ENCODE assay signal across 10 cellular contexts in the genomic region with DNA sequence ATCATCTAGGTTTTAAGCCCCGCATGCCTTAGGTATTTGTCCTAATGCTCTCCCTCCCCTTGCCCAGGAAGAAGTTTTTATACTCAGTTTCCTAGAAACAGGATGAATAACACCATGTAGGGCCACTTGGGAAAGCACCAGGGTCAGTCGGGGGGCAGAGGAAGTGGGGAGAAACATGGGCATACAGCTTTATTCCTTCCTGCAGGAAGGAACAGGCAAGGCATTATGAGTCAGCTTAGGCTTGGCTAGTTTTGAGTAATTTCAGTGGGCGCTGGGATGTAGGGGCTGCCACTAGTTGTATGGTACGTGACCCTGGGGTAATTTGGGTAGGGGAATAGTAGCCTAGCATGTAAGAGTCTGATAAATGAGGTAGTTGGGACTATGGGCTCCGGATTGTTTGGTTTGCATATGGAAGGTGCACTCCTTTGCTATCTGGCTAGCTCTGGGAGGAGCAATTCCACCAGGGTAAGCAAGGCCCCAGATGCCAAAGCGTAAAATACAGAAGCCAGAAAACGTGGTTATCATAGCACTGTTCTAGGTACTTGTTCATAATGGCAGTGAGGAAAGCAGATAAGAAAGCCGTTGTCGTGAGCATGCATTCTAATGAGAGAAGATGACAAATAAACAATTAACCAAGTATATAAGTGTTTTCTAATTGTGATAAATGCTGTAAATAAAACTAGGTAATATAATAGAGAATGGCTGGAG. TPM values are rescaled to one million over a fixed set of nuclear protein-coding genes. Genes with fewer than 3 reads are reported as not detected.
DNase-seq lines count a peak whose midpoint lies in the region; ATAC-seq and TF ChIP-seq lines count a peak whose summit lies in the region.
"Had no signal": no experiment of that assay in that cellular context is flagged by ENCODE, and none has a peak within 500 bp of the region (broad histone marks: within the 10 kb centered on the region; RNA-seq: fewer than 3 reads in every experiment).

No MANE protein-coding gene starts in this region.

- peak; percentile 47 for ATAC-seq in SK-N-SH treated with all-trans-retinoic acid at 6 μM for 48 hours
- no peak for ATAC-seq in HG02623 (IDR thresholded peaks at IDR 0.05; ENCODE audit: unreplicated experiment)

- H2AFZ ChIP-seq in SK-N-SH (ENCODE audit: low read depth) (no peak overlapping the region), trophoblast cell (ENCODE audit: insufficient read depth, low read length, poor library complexity) (no peak overlapping the region)

- H3K27ac ChIP-seq in SK-N-SH (ENCODE audit: low read depth in 2 of 2, low read length in 1 of 2) = no peak overlapping the region
- H3K27ac ChIP-seq in trophoblast cell (ENCODE audit: low read depth, low read length) = no peak overlapping the region

- H3K4me3 ChIP-seq in SK-N-SH (ENCODE audit: low read depth in 2 of 2, low read length in 1 of 2) = no peak overlapping the region
- no peak overlapping the region for H3K4me3 ChIP-seq in trophoblast cell (ENCODE audit: low read depth, low read length)

- H2BK5ac ChIP-seq in trophoblast cell (ENCODE audit: low read depth, low read length, poor library complexity) = no peak overlapping the region

- POLR2A ChIA-PET in SK-N-SH (lab: Yijun Ruan, JAX) = no interaction called here

- no peak overlapping the region for H4K91ac ChIP-seq in trophoblast cell (ENCODE audit: low read depth, low read length)

- H3K4me2 ChIP-seq in SK-N-SH = no peak overlapping the region
- no peak overlapping the region for H3K4me2 ChIP-seq in trophoblast cell (ENCODE audit: low read length)

- DNase-seq in SK-N-SH (no peak), LHCN-M2 (ENCODE audit: low read depth) (peak; percentile 73), dermis blood vessel endothelial cell (peak; percentile 90), trophoblast cell (no peak), NCI-H446 (lab: John Stamatoyannopoulos, UW) (no peak), T-helper 9 cell (no peak)
- DNase-seq: endodermal cell, NCI-H774 had no signal

- H2AK5ac ChIP-seq in trophoblast cell (ENCODE audit: low read length) = no peak overlapping the region

- H4K12ac ChIP-seq in trophoblast cell (ENCODE audit: low read depth, low read length) = no peak overlapping the region

- H3K27me3 ChIP-seq in SK-N-SH (ENCODE audit: insufficient read depth) (no peaks in the 10 kb centered on the region), trophoblast cell (ENCODE audit: insufficient read depth, low read length) (no peaks in the 10 kb centered on the region)

- 92% methylated on average over 9 of the region's 9 CpGs for WGBS in SK-N-SH (ENCODE audit: low lambda C conversion rate)
- WGBS in trophoblast cell (ENCODE audit: extremely low coverage, insufficient coverage, insufficient read length) = no CpG with 5 or more reads among the region's 9 CpGs

- no peaks in the 10 kb centered on the region for H3K36me3 ChIP-seq in SK-N-SH (replicated peaks in 1 of 2; ENCODE audit: control insufficient read depth in 1 of 2, insufficient read depth in 2 of 2, low read length in 1 of 2)
- peaks cover 0 to 2% of the 10 kb centered on the region in 2 experiments for H3K36me3 ChIP-seq in trophoblast cell (ENCODE audit: control insufficient read depth in 1 of 2, insufficient read depth in 2 of 2, low read length in 2 of 2)

- no peak overlapping the region for H4K8ac ChIP-seq in trophoblast cell (ENCODE audit: low read depth, low read length)

- TF ChIP-seq CTCF in SK-N-SH (IDR thresholded peaks at IDR 0.05) = no peak

- peak overlapping the region; percentile 62 for H3K4ac ChIP-seq in trophoblast cell (ENCODE audit: low read depth, low read length)

- H3K18ac ChIP-seq in trophoblast cell (ENCODE audit: low read length) = peak overlapping the region; percentile 47

- CTCF ChIA-PET in SK-N-SH (lab: Yijun Ruan, JAX) = interaction anchor here (10.3 kb wide), 1 partner anchor 33 kb away, joined by 67 read pairs; no protein-coding TSS in a partner anchor

- H3K9me2 ChIP-seq in SK-N-SH = no peaks in the 10 kb centered on the region

- no peaks in the 10 kb centered on the region for H3K9me3 ChIP-seq in SK-N-SH
- no peaks in the 10 kb centered on the region for H3K9me3 ChIP-seq in trophoblast cell (ENCODE audit: insufficient read depth, low read depth, low read length)

- H2BK12ac ChIP-seq in trophoblast cell (ENCODE audit: low read length) = no peak overlapping the region

- H4K20me1 ChIP-seq in SK-N-SH (ENCODE audit: insufficient read depth) = no peaks in the 10 kb centered on the region

- no peaks in the 10 kb centered on the region for H3F3A ChIP-seq in SK-N-SH (replicated peaks; ENCODE audit: insufficient read depth)

- H3K4me1 ChIP-seq in SK-N-SH (ENCODE audit: control insufficient read depth in 1 of 2, insufficient read depth in 2 of 2, low read depth in 1 of 2, low read length in 1 of 2) (peaks cover 0 to 4% of the 10 kb centered on the region in 2 experiments; a peak in 1 of 4 replicates), trophoblast cell (ENCODE audit: control insufficient read depth in 1 of 2, insufficient read depth in 2 of 2, low read length in 2 of 2) (peaks cover 2 to 3% of the 10 kb centered on the region in 2 experiments)

- H3K14ac ChIP-seq in trophoblast cell (ENCODE audit: low read length) = no peak overlapping the region

- H3K79me1 ChIP-seq in trophoblast cell (ENCODE audit: low read length) = no peaks in the 10 kb centered on the region

- TF ChIP-seq EP300 in SK-N-SH (IDR thresholded peaks at IDR 0.05; ENCODE audit: borderline replicate concordance in 1 of 2, low read depth in 1 of 2, low read length in 1 of 2) = no peak

- no peak overlapping the region for H3K9ac ChIP-seq in SK-N-SH
- H3K9ac ChIP-seq in trophoblast cell (ENCODE audit: low read length) = no peak overlapping the region

- H3K23ac ChIP-seq in trophoblast cell (ENCODE audit: low read length) = no peak overlapping the region

- H3K79me2 ChIP-seq in SK-N-SH (ENCODE audit: insufficient read depth) (no peaks in the 10 kb centered on the region; the same call in 1 of the 2 replicates), trophoblast cell (ENCODE audit: control insufficient read depth, insufficient read depth, low read length, poor library complexity) (no peaks in the 10 kb centered on the region)

- no peak overlapping the region for H2BK120ac ChIP-seq in trophoblast cell (ENCODE audit: insufficient read depth, low read length, poor library complexity)

- TF ChIP-seq RAD21 in SK-N-SH (IDR thresholded peaks at IDR 0.05; ENCODE audit: low read length) = no peak

TF ChIP-seq in SK-N-SH treated with all-trans-retinoic acid at 6 μM for 48 hours, 23 proteins besides CTCF, POLR2A, EP300 and RAD21 (continues in another document):
- TF ChIP-seq SNAI2 (CRISPR knock-in tag; IDR thresholded peaks at IDR 0.05) (no peak), GLIS3 (CRISPR knock-in tag; IDR thresholded peaks at IDR 0.05) (no peak), RARB (CRISPR knock-in tag; IDR thresholded peaks at IDR 0.05) (no peak), ESRRG (CRISPR knock-in tag; IDR thresholded peaks at IDR 0.05) (no peak), ZNF565 (CRISPR knock-in tag; conservative IDR thresholded peaks at IDR 0.05; ENCODE audit: low read depth) (no peak), ARNTL (CRISPR knock-in tag; IDR thresholded peaks at IDR 0.05; ENCODE audit: borderline replicate concordance, low read depth) (no peak), PATZ1 (CRISPR knock-in tag; IDR thresholded peaks at IDR 0.05; ENCODE audit: borderline replicate concordance) (no peak), ZNF8 (CRISPR knock-in tag; IDR thresholded peaks at IDR 0.05) (no peak)

TF ChIP-seq in SK-N-SH, 30 proteins besides CTCF, POLR2A, EP300 and RAD21:
- TF ChIP-seq SIN3A (IDR thresholded peaks at IDR 0.05; ENCODE audit: borderline replicate concordance, low read depth, low read length) (no peak), SMC3 (IDR thresholded peaks at IDR 0.05; ENCODE audit: low read depth, low read length) (no peak), NRF1 (IDR thresholded peaks at IDR 0.05; ENCODE audit: low read depth, low read length) (no peak), PBX3 (IDR thresholded peaks at IDR 0.05) (no peak), CHD2 (IDR thresholded peaks at IDR 0.05; ENCODE audit: low read length, partially characterized antibody) (no peak), RXRA (IDR thresholded peaks at IDR 0.05; ENCODE audit: borderline replicate concordance, low read depth) (no peak), NFIC (IDR thresholded peaks at IDR 0.05; ENCODE audit: borderline replicate concordance) (no peak), TEAD4 (IDR thresholded peaks at IDR 0.05; ENCODE audit: borderline replicate concordance, insufficient read depth) (no peak), GABPA (IDR thresholded peaks at IDR 0.05; ENCODE audit: low read depth) (no peak), RFX5 (IDR thresholded peaks at IDR 0.05; ENCODE audit: low read length) (no peak)
- TF ChIP-seq, protein P1, sequence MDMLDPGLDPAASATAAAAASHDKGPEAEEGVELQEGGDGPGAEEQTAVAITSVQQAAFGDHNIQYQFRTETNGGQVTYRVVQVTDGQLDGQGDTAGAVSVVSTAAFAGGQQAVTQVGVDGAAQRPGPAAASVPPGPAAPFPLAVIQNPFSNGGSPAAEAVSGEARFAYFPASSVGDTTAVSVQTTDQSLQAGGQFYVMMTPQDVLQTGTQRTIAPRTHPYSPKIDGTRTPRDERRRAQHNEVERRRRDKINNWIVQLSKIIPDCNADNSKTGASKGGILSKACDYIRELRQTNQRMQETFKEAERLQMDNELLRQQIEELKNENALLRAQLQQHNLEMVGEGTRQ (IDR thresholded peaks at IDR 0.05; ENCODE audit: borderline replicate concordance, low read depth, low read length) = no peak

RNA-seq across cellular contexts. Expression of gene ACER3, which starts 24.8 kb away (rescaled TPM):
- 5.4 and 6.3 TPM in 2 replicates for polyA plus RNA-seq in SK-N-SH (2012; rRNA removed)
- 7.5 and 8.1 TPM in 2 replicates for polyA plus RNA-seq in SK-N-SH (2012; cell fraction: cytosol; rRNA removed)
- polyA plus RNA-seq in SK-N-SH (2012; cell fraction: nucleus; rRNA removed) = 3.5 and 6.4 TPM in 2 replicates
- total RNA-seq in LHCN-M2 (2014; rRNA removed) (11.1 and 12.5 TPM in 2 replicates), dermis blood vessel endothelial cell (22.8 and 30.1 TPM in 2 replicates)
- 5.2 TPM for polyA plus RNA-seq in LHCN-M2 (2012)
- 15.8 and 15.9 TPM in 2 replicates for polyA plus RNA-seq in trophoblast cell (2013)

Comparison
In these comparisons a context has a peak if more than half of its experiments do, and no peak if none do; other contexts are left out.
1. DNase-seq: peak in LHCN-M2 (single experiment) and dermis blood vessel endothelial cell (single experiment); none in SK-N-SH (single experiment), trophoblast cell (0 of 2), NCI-H446 (0 of 2) and T-helper 9 cell (single experiment).